ENCODE assay signal across 8 cellular contexts in the genomic region with DNA sequence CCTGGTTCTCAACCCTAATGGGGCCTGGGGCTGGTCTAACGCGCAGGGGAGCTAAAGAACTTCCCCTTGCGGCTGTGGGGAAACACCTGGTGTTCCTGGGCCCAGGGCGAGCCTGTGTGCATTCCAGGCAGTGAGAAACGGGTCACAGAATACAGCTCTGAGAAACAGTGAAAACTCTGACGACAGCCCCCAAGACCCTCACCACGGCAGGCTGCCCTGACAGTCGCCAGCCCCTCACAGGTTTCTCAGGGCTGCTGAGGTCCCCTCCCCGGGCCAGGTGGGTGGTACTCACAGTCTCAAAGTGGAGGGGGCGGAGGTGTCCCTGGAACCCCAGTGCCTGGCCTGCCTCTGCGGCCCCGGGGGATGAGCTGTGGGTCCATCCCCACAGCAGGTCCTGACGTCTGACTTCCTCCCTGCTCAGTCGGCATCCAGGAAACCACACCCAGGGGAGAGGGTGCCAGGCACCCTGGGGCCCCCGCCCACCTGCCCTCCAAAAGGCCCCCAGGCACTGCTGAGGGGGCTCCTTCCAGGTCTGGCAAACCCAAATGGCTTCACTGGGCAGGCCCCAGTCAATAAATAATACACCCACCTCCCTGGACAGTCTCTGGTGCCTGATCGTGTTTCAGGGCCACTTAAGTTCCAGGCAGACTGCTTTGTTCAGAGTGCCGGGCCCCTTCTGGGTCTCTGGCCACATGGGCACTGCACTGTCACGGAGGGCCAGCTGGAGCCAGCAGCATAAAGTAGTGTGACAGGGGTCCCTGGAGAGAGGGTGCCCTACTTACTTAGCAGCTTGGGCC. TPM values are rescaled to one million over a fixed set of nuclear protein-coding genes. Genes with fewer than 3 reads are reported as not detected.
DNase-seq lines count a peak whose midpoint lies in the region; ATAC-seq and TF ChIP-seq lines count a peak whose summit lies in the region.

No MANE protein-coding gene starts in this region.

- H3K4me1 ChIP-seq in ovary (ENCODE audit: insufficient read depth) (peaks cover 5% of the 10 kb centered on the region), testis (peaks cover 9% of the 10 kb centered on the region)

- H3K36me3 ChIP-seq in GM06990 (ENCODE audit: control insufficient read depth, insufficient read depth, low read length) (peaks cover 7% of the 10 kb centered on the region), ovary (no peaks in the 10 kb centered on the region), testis (ENCODE audit: low read depth, missing control alignments) (no peaks in the 10 kb centered on the region)

- H3K4me3 ChIP-seq in GM06990 (replicated peaks; ENCODE audit: low read depth, low read length) (peak overlapping the region; percentile 61), ovary (no peak overlapping the region), testis (no peak overlapping the region)

- H3K27me3 ChIP-seq in GM06990 (replicated peaks; ENCODE audit: control insufficient read depth, insufficient read depth, low read length), result no peaks in the 10 kb centered on the region
- H3K27me3 ChIP-seq in ovary, result no peaks in the 10 kb centered on the region
- no peaks in the 10 kb centered on the region for H3K27me3 ChIP-seq in testis

- peak overlapping the region; percentile 99 for H3K27ac Mint-ChIP-seq in glutamatergic neuron (ENCODE audit: unreplicated experiment)

- 77 to 89% (median 84%) methylated on average over 18 of the region's 18 CpGs for WGBS in ovary, 3 donors
- WGBS in testis, 2 donors, result 79 to 87% methylated on average over 13 to 17 of the region's 18 CpGs

- intact Hi-C loops in ovary (cut with DNase I), result no loop called here
- intact Hi-C loops in testis (cut with DNase I; ENCODE audit: low total_unique reads), result no loop called here

- peaks cover 20% of the 10 kb centered on the region for H3K9me3 Mint-ChIP-seq in glutamatergic neuron (ENCODE audit: unreplicated experiment)

- TF ChIP-seq POLR2A in ovary (IDR thresholded peaks at IDR 0.05) (no peak), testis (IDR thresholded peaks at IDR 0.05) (no peak)

- peak; percentile 22 for ATAC-seq in HG03066 (IDR thresholded peaks at IDR 0.05; ENCODE audit: low read depth, unreplicated experiment)

- H3K27ac ChIP-seq in ovary (no peak overlapping the region), testis (peak overlapping the region in 1 of 2 donors; percentile 24)

- peaks cover 20% of the 10 kb centered on the region for H3K27me3 Mint-ChIP-seq in glutamatergic neuron (ENCODE audit: unreplicated experiment)

- H3K4me3 Mint-ChIP-seq in glutamatergic neuron (ENCODE audit: unreplicated experiment), result peak overlapping the region; percentile 97

- DNase-seq in GM06990 (ENCODE audit: extremely low read depth, insufficient read length) (peak; percentile 81), glutamatergic neuron (no peak), DMS153 (lab: John Stamatoyannopoulos, UW) (no peak), ovary (no peak), testis (no peak)
- DNase-seq in activated CD4-positive, alpha-beta T cell treated with anti-CD3 and anti-CD28 coated beads, Interleukin-2, amount 50 U/mL, for 4 hours, result peak; percentile 34 to 40
- DNase-seq in stimulated activated naive CD4-positive, alpha-beta T cell treated with Interleukin-2 at 50 U/mL for 16 hours (lab: John Stamatoyannopoulos, UW), result peak; percentile 46

- no peaks in the 10 kb centered on the region for H3K36me3 Mint-ChIP-seq in glutamatergic neuron (ENCODE audit: unreplicated experiment)

- TF ChIP-seq CTCF in GM06990 (IDR thresholded peaks at IDR 0.05; ENCODE audit: insufficient read depth, low read length, poor library complexity, severe bottlenecking) (no peak), glutamatergic neuron (IDR thresholded peaks at IDR 0.05; ENCODE audit: partially characterized antibody, unreplicated experiment) (no peak), ovary (IDR thresholded peaks at IDR 0.05) (no peak), testis (IDR thresholded peaks at IDR 0.05) (no peak)

- H3K9me3 ChIP-seq in ovary, result no peaks in the 10 kb centered on the region
- H3K9me3 ChIP-seq in testis, result no peaks in the 10 kb centered on the region

- TF ChIP-seq EP300 in ovary (IDR thresholded peaks at IDR 0.05), result no peak

- H3K4me1 Mint-ChIP-seq in glutamatergic neuron (ENCODE audit: low read depth, unreplicated experiment), result peaks cover 57% of the 10 kb centered on the region

RNA-seq across cellular contexts. Expression of a gene that starts 57.7 kb away (rescaled TPM):
- total RNA-seq in glutamatergic neuron (ENCODE audit: unreplicated experiment), result 211 TPM
- 10 to 100 TPM; 22.2 to 55.4 (median 46.0) TPM for total RNA-seq in ovary
- polyA plus RNA-seq in ovary, result 10 to 100 TPM; 20.9 to 27.3 TPM
- total RNA-seq in testis, result 10 to 100 TPM; 74.3 to 89.4 TPM
- 32.9 TPM for polyA plus RNA-seq in testis (ENCODE audit: insufficient read depth, low read depth, low replicate concordance)

Comparison
In these comparisons a context has a peak if more than half of its experiments do, and no peak if none do; other contexts are left out.
1. DNase-seq: peak in GM06990 (single experiment), activated CD4-positive, alpha-beta T cell treated with anti-CD3 and anti-CD28 coated beads, Interleukin-2, amount 50 U/mL, for 4 hours (2 of 2) and stimulated activated naive CD4-positive, alpha-beta T cell treated with Interleukin-2 at 50 U/mL for 16 hours (single experiment); none in glutamatergic neuron (single experiment), DMS153 (single experiment), ovary (0 of 5) and testis (single experiment).